In genomic region chr2:195533771-195534642, GRCh38 we compare ENCODE assay signal across 8 cellular contexts.
A peak's percentile ranks its signal among the peaks of the same experiment; 100 is the strongest.
DNase-seq lines count a peak whose midpoint lies in the region; ATAC-seq and TF ChIP-seq lines count a peak whose summit lies in the region.

No MANE protein-coding gene starts in this region.

- peaks cover 33 to 85% (median 82%) of the 10 kb centered on the region in 4 donors for H3K4me1 Mint-ChIP-seq in naive thymus-derived CD8-positive, alpha-beta T cell

- peak overlapping the region; percentile 5 for H3K4me3 ChIP-seq in choroid plexus epithelial cell (ENCODE audit: low read depth, low read length)

- peak; percentile 42 for ATAC-seq in GM18870 (IDR thresholded peaks at IDR 0.05; ENCODE audit: unreplicated experiment)
- peak; percentile 23 for ATAC-seq in HG03575 (IDR thresholded peaks at IDR 0.05; ENCODE audit: extremely low read depth, insufficient number of reproducible peaks, low FRiP score, unreplicated experiment)
- ATAC-seq in naive thymus-derived CD8-positive, alpha-beta T cell = peak; percentile 43 to 66
- ATAC-seq in stimulated activated naive CD8-positive, alpha-beta T cell treated with anti-CD3 and anti-CD28 coated beads, Interleukin-15, Interleukin-2, amounts not matched to agents 100 U/mL and 50 U/mL, for 24 hours = peak; percentile 85
- no peak for ATAC-seq in GM18519 (IDR thresholded peaks at IDR 0.05; ENCODE audit: low FRiP score, unreplicated experiment)

- H3K9me3 Mint-ChIP-seq in naive thymus-derived CD8-positive, alpha-beta T cell = peaks cover 0 to 13% (median 7%) of the 10 kb centered on the region in 9 donors

- TF ChIP-seq CTCF in choroid plexus epithelial cell (conservative IDR thresholded peaks at IDR 0.05; ENCODE audit: low read depth, low read length) = peak; percentile 35
- TF ChIP-seq CTCF in GM10248 (IDR thresholded peaks at IDR 0.05; ENCODE audit: control extremely low read depth, extremely low read depth, low read depth, missing control alignments) = no peak

- H3K27me3 Mint-ChIP-seq in naive thymus-derived CD8-positive, alpha-beta T cell = no peaks in the 10 kb centered on the region

- DNase-seq in activated CD4-positive, alpha-beta T cell treated with anti-CD3 and anti-CD28 coated beads for 24 hours (ENCODE audit: low read depth in 2 of 2) = peak; percentile 49 to 52
- DNase-seq in choroid plexus epithelial cell (ENCODE audit: low read depth) (peak; percentile 89), GM10248 (ENCODE audit: extremely low spot score) (no peak)
- peak in 8 of 10 donors; percentile 15 to 71 (median 44) for DNase-seq in naive thymus-derived CD8-positive, alpha-beta T cell
- DNase-seq in stimulated activated naive CD8-positive, alpha-beta T cell treated with anti-CD3 and anti-CD28 coated beads, Interleukin-15, Interleukin-2, amounts not matched to agents 100 U/mL and 50 U/mL, for 24 hours = peak; percentile 73

- CTCF ChIA-PET in GM10248 (lab: Yijun Ruan, JAX) = interaction anchor here (0.7 to 2.2 kb wide), 7 partner anchors 14 to 126 kb away, joined by 3 to 9 read pairs (median 3); no protein-coding TSS in a partner anchor

- H3K4me3 Mint-ChIP-seq in naive thymus-derived CD8-positive, alpha-beta T cell = peak overlapping the region; percentile 69 to 92 (median 88)

- H3K27ac Mint-ChIP-seq in naive thymus-derived CD8-positive, alpha-beta T cell = peak overlapping the region; percentile 84 to 100 (median 98)

- POLR2A ChIA-PET in naive thymus-derived CD8-positive, alpha-beta T cell (lab: Charles Lee) = interaction anchor here (0.7 to 8.6 kb wide), 16 partner anchors 9 to 124 kb away, joined by 3 to 152 read pairs (median 5); partner anchors contain the start of gene SLC39A10
- POLR2A ChIA-PET in GM10248 (lab: Yijun Ruan, JAX) = interaction anchor here (1.4 kb wide), 1 partner anchor 126 kb away, joined by 4 read pairs; no protein-coding TSS in a partner anchor

- peaks cover 0 to 9% (median 5%) of the 10 kb centered on the region in 3 donors for H3K36me3 Mint-ChIP-seq in naive thymus-derived CD8-positive, alpha-beta T cell
